11 cellular contexts compared by ENCODE assay signal in the genomic region with DNA sequence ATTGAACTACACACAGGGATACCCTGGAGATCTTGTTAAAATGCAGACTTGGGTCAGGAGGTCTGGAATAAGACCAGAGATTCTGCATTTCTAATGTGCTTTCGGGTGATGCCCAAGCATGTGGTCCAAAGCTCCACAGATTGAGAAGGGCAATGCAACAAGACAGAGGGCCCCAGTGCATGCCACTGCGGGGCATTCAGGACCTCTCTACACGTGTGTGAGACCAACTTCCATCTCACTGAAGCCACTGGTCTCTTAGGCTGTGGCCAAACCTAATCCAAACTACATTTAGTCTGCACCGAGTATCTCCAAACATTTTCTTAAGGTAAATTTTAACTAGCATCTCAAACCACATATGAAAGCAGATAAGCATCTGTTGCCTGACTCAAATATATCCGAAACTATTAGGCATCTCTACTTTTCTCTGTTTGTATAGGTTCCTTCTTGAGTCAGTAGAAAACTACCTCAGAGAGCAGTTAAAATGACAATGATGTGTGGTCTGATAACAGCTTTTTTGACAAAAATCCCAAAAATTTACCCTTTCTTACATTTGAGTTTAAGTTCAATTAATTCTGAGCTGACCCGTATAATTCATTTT.
DNase-seq lines count a peak whose midpoint lies in the region; ATAC-seq lines count a peak whose summit lies in the region.
"Had no signal": no experiment of that assay in that cellular context is flagged by ENCODE, and none has a peak within 500 bp of the region (broad histone marks: within the 10 kb centered on the region; RNA-seq: fewer than 3 reads in every experiment).

No MANE protein-coding gene starts in this region.

- peaks cover 51% of the 10 kb centered on the region for H3K36me3 Mint-ChIP-seq in activated CD4-positive, alpha-beta memory T cell treated with anti-CD3 and anti-CD28 coated beads, Interleukin-2, amount 10 ng/mL, durations not matched to agents 7 days and 5 days (ENCODE audit: low read depth)

- H3K4me3 ChIP-seq in GM08714 (ENCODE audit: low read length): peak overlapping the region; percentile 99
- H3K4me3 ChIP-seq: lung, MG63 had no signal

- intact Hi-C loops in posterior vena cava (cut with DNase I): no loop called here
- intact Hi-C loops in cardiac septum (cut with DNase I): no loop called here

- CTCF ChIA-PET in activated CD4-positive, alpha-beta memory T cell treated with anti-CD3 and anti-CD28 coated beads, Interleukin-2, amount 10 ng/mL, durations not matched to agents 7 days and 5 days (lab: Charles Lee): interaction anchor here (1.2 to 3.9 kb wide), 6 partner anchors 10 to 108 kb away, joined by 3 to 24 read pairs (median 16); a partner anchor contains a TSS

- POLR2A ChIA-PET in activated CD4-positive, alpha-beta memory T cell treated with anti-CD3 and anti-CD28 coated beads, Interleukin-2, amount 10 ng/mL, durations not matched to agents 7 days and 5 days (lab: Charles Lee): interaction anchor here (1.0 to 3.9 kb wide), 7 partner anchors 13 to 107 kb away, joined by 3 to 30 read pairs (median 6); a partner anchor contains a TSS

- H3K4me1 Mint-ChIP-seq in activated CD4-positive, alpha-beta memory T cell treated with anti-CD3 and anti-CD28 coated beads, Interleukin-2, amount 10 ng/mL, durations not matched to agents 7 days and 5 days: peaks cover 80% of the 10 kb centered on the region

- peak overlapping the region; percentile 91 for H3K4me3 Mint-ChIP-seq in activated CD4-positive, alpha-beta memory T cell treated with anti-CD3 and anti-CD28 coated beads, Interleukin-2, amount 10 ng/mL, durations not matched to agents 7 days and 5 days
- H3K4me3 Mint-ChIP-seq: WTC11 had no signal

- ATAC-seq in GM19372 (IDR thresholded peaks at IDR 0.05; ENCODE audit: low read depth, unreplicated experiment): peak; percentile 40
- peak; percentile 42 for ATAC-seq in HG03066 (IDR thresholded peaks at IDR 0.05; ENCODE audit: low read depth, unreplicated experiment)
- ATAC-seq: WTC11 had no signal

- no peaks in the 10 kb centered on the region for H3K9me3 Mint-ChIP-seq in activated CD4-positive, alpha-beta memory T cell treated with anti-CD3 and anti-CD28 coated beads, Interleukin-2, amount 10 ng/mL, durations not matched to agents 7 days and 5 days

- no peaks in the 10 kb centered on the region for H3K27me3 Mint-ChIP-seq in activated CD4-positive, alpha-beta memory T cell treated with anti-CD3 and anti-CD28 coated beads, Interleukin-2, amount 10 ng/mL, durations not matched to agents 7 days and 5 days

- peak overlapping the region; percentile 98 for H3K27ac Mint-ChIP-seq in activated CD4-positive, alpha-beta memory T cell treated with anti-CD3 and anti-CD28 coated beads, Interleukin-2, amount 10 ng/mL, durations not matched to agents 7 days and 5 days
- H3K27ac Mint-ChIP-seq: WTC11 had no signal

- DNase-seq in activated CD4-positive, alpha-beta memory T cell treated with anti-CD3 and anti-CD28 coated beads, Interleukin-2, amount 10 ng/mL, durations not matched to agents 7 days and 5 days: no peak
- DNase-seq in DMS53 (lab: John Stamatoyannopoulos, UW) (no peak), posterior vena cava (ENCODE audit: low spot score) (no peak), cardiac septum (ENCODE audit: low spot score) (no peak), AG20443 (ENCODE audit: low spot score) (no peak)
- DNase-seq: MG63 had no signal
